In genomic region chr18:62183578-62184195, GRCh38 we compare ENCODE assay signal across 8 cellular contexts. TPM values are rescaled to one million over a fixed set of nuclear protein-coding genes. Genes with fewer than 3 reads are reported as not detected.
A peak's percentile ranks its signal among the peaks of the same experiment; 100 is the strongest.
DNase-seq lines count a peak whose midpoint lies in the region; FAIRE-seq lines count a peak whose summit lies in the region.

No MANE protein-coding gene starts in this region.

- H3K4me1 ChIP-seq in Karpas-422 (ENCODE audit: low read length), result peaks cover 61% of the 10 kb centered on the region
- H3K4me1 ChIP-seq in SJCRH30, result peaks cover under 1% of the 10 kb centered on the region; the same call in 1 of the 2 replicates
- H3K4me1 ChIP-seq in mesendoderm (ENCODE audit: control insufficient read depth, low read depth, low read length), result no peaks in the 10 kb centered on the region

- peaks cover 95% of the 10 kb centered on the region for H3K79me2 ChIP-seq in Karpas-422 (ENCODE audit: low read length)
- peaks cover 14% of the 10 kb centered on the region for H3K79me2 ChIP-seq in mesendoderm (ENCODE audit: control insufficient read depth, insufficient read depth, low read length)

- H3K27ac ChIP-seq in Karpas-422 (ENCODE audit: low read length) (0 out of 2 replicates have a peak overlapping the region, but pooled peaks have one; percentile 44), SJCRH30 (no peak overlapping the region), mesendoderm (ENCODE audit: low read depth, low read length) (no peak overlapping the region)

- no peaks in the 10 kb centered on the region for H3K36me3 ChIP-seq in Karpas-422 (ENCODE audit: insufficient read depth, low read length)
- H3K36me3 ChIP-seq in SJCRH30, result no peaks in the 10 kb centered on the region
- no peaks in the 10 kb centered on the region for H3K36me3 ChIP-seq in mesendoderm (ENCODE audit: control insufficient read depth, insufficient read depth, low read length)

- H3K23ac ChIP-seq in mesendoderm (ENCODE audit: low read length), result no peak overlapping the region

- no peak overlapping the region for H3K4ac ChIP-seq in mesendoderm (ENCODE audit: low read depth, low read length)

- H3K79me1 ChIP-seq in mesendoderm (ENCODE audit: low read length), result peaks cover 6% of the 10 kb centered on the region

- H3K18ac ChIP-seq in mesendoderm (ENCODE audit: low read length), result no peak overlapping the region

- H3K9ac ChIP-seq in Karpas-422 (ENCODE audit: low read length), result peak overlapping the region; percentile 52; the same call in 1 of the 2 replicates
- H3K9ac ChIP-seq in mesendoderm (ENCODE audit: low read length), result no peak overlapping the region

- no peak overlapping the region for H2BK120ac ChIP-seq in mesendoderm (ENCODE audit: low read depth, low read length)

- WGBS in mesendoderm (ENCODE audit: extremely low coverage, insufficient coverage, low lambda C conversion rate), result no CpG with 5 or more reads among the region's 2 CpGs

- H3K4me2 ChIP-seq in Karpas-422 (ENCODE audit: low read depth, low read length, poor library complexity, severe bottlenecking) (peak overlapping the region; percentile 83), mesendoderm (ENCODE audit: low read length) (no peak overlapping the region)

- H4K8ac ChIP-seq in mesendoderm (ENCODE audit: low read depth, low read length), result no peak overlapping the region

- H3K9me2 ChIP-seq in Karpas-422 (replicated peaks; ENCODE audit: insufficient read depth, low read length), result no peaks in the 10 kb centered on the region

- H2AK5ac ChIP-seq in mesendoderm (ENCODE audit: low read length), result no peak overlapping the region

- H3K4me3 ChIP-seq in Karpas-422 (ENCODE audit: low read length) (peak overlapping the region; percentile 95; the same call in 1 of the 2 replicates), SJCRH30 (no peak overlapping the region), mesendoderm (ENCODE audit: low read length) (no peak overlapping the region)

- H3K9me3 ChIP-seq in Karpas-422 (ENCODE audit: low read length) (no peaks in the 10 kb centered on the region), SJCRH30 (replicated peaks) (no peaks in the 10 kb centered on the region)

- H4K5ac ChIP-seq in mesendoderm (ENCODE audit: low read length), result no peak overlapping the region

- no peak overlapping the region for H2AFZ ChIP-seq in Karpas-422 (ENCODE audit: low read length)

- H2BK15ac ChIP-seq in mesendoderm (replicated peaks; ENCODE audit: low read depth), result no peak overlapping the region

- H3K27me3 ChIP-seq in Karpas-422 (ENCODE audit: low read length), result no peaks in the 10 kb centered on the region
- no peaks in the 10 kb centered on the region for H3K27me3 ChIP-seq in SJCRH30
- H3K27me3 ChIP-seq in mesendoderm (ENCODE audit: insufficient read depth, low read length, poor library complexity), result no peaks in the 10 kb centered on the region

- H3K56ac ChIP-seq in mesendoderm (ENCODE audit: low read length), result no peak overlapping the region

- FAIRE-seq in urothelium cell line (lab: Jason Lieb, UNC), result no peak

- H2BK5ac ChIP-seq in mesendoderm (ENCODE audit: low read length), result no peak overlapping the region

- peaks cover 15% of the 10 kb centered on the region for H4K20me1 ChIP-seq in Karpas-422 (ENCODE audit: insufficient read depth, low read depth, low read length)

- DNase-seq in NCI-H2081 (lab: John Stamatoyannopoulos, UW), result peak; percentile 37 to 60
- no peak for DNase-seq in NCI-H2081 treated with DMSO at 0.1 percent for 48 hours (lab: John Stamatoyannopoulos, UW)
- peak; percentile 88 for DNase-seq in Karpas-422
- DNase-seq in SJCRH30, result peak; percentile 14 to 56
- DNase-seq in cerebellar cortex (ENCODE audit: low spot score), result peak; percentile 70
- DNase-seq in mesendoderm, result peak; percentile 55
- peak; percentile 14 for DNase-seq in urothelium cell line (ENCODE audit: low spot score)
- DNase-seq in NCI-H226, result no peak

RNA-seq across cellular contexts. Expression of gene PIGN, which starts 3.2 kb away (rescaled TPM):
- 33.8 and 68.5 TPM in 2 replicates for total RNA-seq in Karpas-422 (2014; rRNA removed; shearing (Covaris generic); ENCODE audit: low replicate concordance)
- total RNA-seq in SJCRH30 (2014; rRNA removed; shearing (Covaris generic)), result 19.0 and 22.1 TPM in 2 replicates
- polyA plus RNA-seq in mesendoderm (2013, experiment 1 of 2), result 11.9 TPM
- 11.9 TPM for polyA plus RNA-seq in mesendoderm (2013, experiment 2 of 2)

RNA-seq across cellular contexts. Expression of gene RELCH, which starts 3.4 kb away (rescaled TPM):
- 39.4 and 91.9 TPM in 2 replicates for total RNA-seq in Karpas-422 (2014; rRNA removed; shearing (Covaris generic); ENCODE audit: low replicate concordance)
- 12.2 and 16.5 TPM in 2 replicates for total RNA-seq in SJCRH30 (2014; rRNA removed; shearing (Covaris generic))
- polyA plus RNA-seq in mesendoderm (2013, experiment 1 of 2), result 15.0 TPM
- polyA plus RNA-seq in mesendoderm (2013, experiment 2 of 2), result 11.9 TPM

Comparison
In these comparisons a context has a peak if more than half of its experiments do, and no peak if none do; other contexts are left out.
1. DNase-seq: peak in NCI-H2081 (2 of 2), Karpas-422 (single experiment), SJCRH30 (2 of 2), cerebellar cortex (single experiment), mesendoderm (single experiment) and urothelium cell line (single experiment); none in NCI-H2081 treated with DMSO at 0.1 percent for 48 hours (single experiment) and NCI-H226 (single experiment).